In genomic region chr12:94326234-94326633, GRCh38 we compare ENCODE assay signal across 15 cellular contexts.
A peak's percentile ranks its signal among the peaks of the same experiment; 100 is the strongest.
DNase-seq lines count a peak whose midpoint lies in the region; ATAC-seq, FAIRE-seq and TF ChIP-seq lines count a peak whose summit lies in the region.
"Had no signal": no experiment of that assay in that cellular context is flagged by ENCODE, and none has a peak within 500 bp of the region (broad histone marks: within the 10 kb centered on the region; RNA-seq: fewer than 3 reads in every experiment).

No MANE protein-coding gene starts in this region.

- no peaks in the 10 kb centered on the region for H3K27me3 Mint-ChIP-seq in activated T-cell treated with anti-CD3 and anti-CD28 coated beads, Interleukin-2, amount 50 U/mL, for 72 hours (ENCODE audit: low read depth)
- H3K27me3 Mint-ChIP-seq in astrocyte (ENCODE audit: low read depth, unreplicated experiment) (no peaks in the 10 kb centered on the region), Caco-2 (ENCODE audit: insufficient read depth, unreplicated experiment) (no peaks in the 10 kb centered on the region)

- H4K20me1 ChIP-seq in GM23248 (ENCODE audit: insufficient read depth) (no peaks in the 10 kb centered on the region), astrocyte (ENCODE audit: insufficient read depth, low read length) (no peaks in the 10 kb centered on the region)

- H3K9me3 Mint-ChIP-seq in activated T-cell treated with anti-CD3 and anti-CD28 coated beads, Interleukin-2, amount 50 U/mL, for 72 hours, result peaks cover 3 to 5% of the 10 kb centered on the region in 2 donors
- peaks cover 5% of the 10 kb centered on the region for H3K9me3 Mint-ChIP-seq in astrocyte (ENCODE audit: unreplicated experiment)
- peaks cover 4% of the 10 kb centered on the region for H3K9me3 Mint-ChIP-seq in stimulated activated effector memory CD8-positive, alpha-beta T cell treated with anti-CD3 and anti-CD28 coated beads, Interleukin-12 subunit alpha, Interleukin-12 subunit beta, amount 100 ng/mL, for 72 hours
- H3K9me3 Mint-ChIP-seq in Caco-2 (ENCODE audit: unreplicated experiment), result peaks cover 15% of the 10 kb centered on the region

- no peak overlapping the region for H3K9ac ChIP-seq in GM23248
- H3K9ac ChIP-seq in astrocyte (ENCODE audit: low read length), result no peak overlapping the region

- H3K9me3 ChIP-seq in GM23248 (ENCODE audit: low read depth) (no peaks in the 10 kb centered on the region), astrocyte (ENCODE audit: insufficient read depth, low read depth, low read length) (peaks cover 5% of the 10 kb centered on the region), Caco-2 (peaks cover 5% of the 10 kb centered on the region; the same call in 1 of the 2 replicates)
- no peaks in the 10 kb centered on the region for H3K9me3 ChIP-seq in effector memory CD4-positive, alpha-beta T cell (ENCODE audit: control insufficient read depth, low read length)

- POLR2A ChIA-PET in Caco-2 (lab: Charles Lee), result no interaction called here

- no peak overlapping the region for H2AFZ ChIP-seq in GM23248
- no peak overlapping the region for H2AFZ ChIP-seq in astrocyte (ENCODE audit: low read depth, low read length)

- H3K4me3 ChIP-seq in GM23248 (no peak overlapping the region), astrocyte (ENCODE audit: insufficient read depth, low read depth, low read length) (no peak overlapping the region), Caco-2 (ENCODE audit: low read depth, low read length) (no peak overlapping the region)
- H3K4me3 ChIP-seq in effector memory CD4-positive, alpha-beta T cell (ENCODE audit: insufficient read depth, low read depth, low read length, poor library complexity, severe bottlenecking), result no peak overlapping the region
- H3K4me3 ChIP-seq: A549 had no signal

- H3F3A ChIP-seq in GM23248 (ENCODE audit: insufficient read depth), result peaks cover 24% of the 10 kb centered on the region

- CTCF ChIA-PET in Caco-2 (lab: Charles Lee), result no interaction called here

- H3K4me1 ChIP-seq in GM23248 (ENCODE audit: insufficient read depth) (peaks cover 19% of the 10 kb centered on the region), astrocyte (ENCODE audit: insufficient read depth, low read length) (peaks cover 13% of the 10 kb centered on the region), Caco-2 (no peaks in the 10 kb centered on the region)
- no peaks in the 10 kb centered on the region for H3K4me1 ChIP-seq in effector memory CD4-positive, alpha-beta T cell (ENCODE audit: control insufficient read depth, insufficient read depth, low read length, poor library complexity, severe bottlenecking)
- H3K4me1 ChIP-seq: A549 had no signal

- 0 out of 2 replicates have a peak overlapping the region, but pooled peaks have one; percentile 17 for H3K27ac ChIP-seq in GM23248
- no peak overlapping the region for H3K27ac ChIP-seq in astrocyte (ENCODE audit: low read depth, low read length)
- H3K27ac ChIP-seq in effector memory CD4-positive, alpha-beta T cell (ENCODE audit: insufficient read depth, low read length, poor library complexity, severe bottlenecking), result no peak overlapping the region
- H3K27ac ChIP-seq: A549 had no signal

- H3K4me1 Mint-ChIP-seq in activated T-cell treated with anti-CD3 and anti-CD28 coated beads, Interleukin-2, amount 50 U/mL, for 72 hours (ENCODE audit: low read depth), result peaks cover 33% of the 10 kb centered on the region
- H3K4me1 Mint-ChIP-seq in astrocyte (ENCODE audit: low read depth, unreplicated experiment) (peaks cover 21% of the 10 kb centered on the region), Caco-2 (ENCODE audit: low read depth, unreplicated experiment) (no peaks in the 10 kb centered on the region)
- H3K4me1 Mint-ChIP-seq in stimulated activated effector memory CD8-positive, alpha-beta T cell treated with anti-CD3 and anti-CD28 coated beads, Interleukin-12 subunit alpha, Interleukin-12 subunit beta, amount 100 ng/mL, for 72 hours, result peaks cover 39% of the 10 kb centered on the region
- H3K4me1 Mint-ChIP-seq: CD14-positive monocyte had no signal

- TF ChIP-seq CTCF in astrocyte (IDR thresholded peaks at IDR 0.05; ENCODE audit: insufficient read depth, low read depth, low read length) (no peak), Caco-2 (IDR thresholded peaks at IDR 0.05; ENCODE audit: insufficient read depth in 1 of 2, low read depth in 1 of 2, low read length in 1 of 2, severe bottlenecking in 1 of 2, unreplicated experiment in 1 of 2) (no peak)

- H3K36me3 ChIP-seq in GM23248 (ENCODE audit: low read depth) (0 out of 2 replicates have a peak, but pooled peaks cover 2% of the 10 kb centered on the region), astrocyte (ENCODE audit: insufficient read depth, low read length) (peaks cover 3% of the 10 kb centered on the region), Caco-2 (ENCODE audit: control insufficient read depth, insufficient read depth, low read length) (peaks cover 8% of the 10 kb centered on the region)
- no peaks in the 10 kb centered on the region for H3K36me3 ChIP-seq in effector memory CD4-positive, alpha-beta T cell (ENCODE audit: control insufficient read depth, insufficient read depth, low read length)

- H3K4me2 ChIP-seq in GM23248 (ENCODE audit: unreplicated experiment) (no peak overlapping the region), astrocyte (ENCODE audit: low read length) (peak overlapping the region; percentile 7)
- H3K4me2 ChIP-seq: A549 had no signal

- no peaks in the 10 kb centered on the region for H3K27me3 ChIP-seq in GM23248 (replicated peaks; ENCODE audit: insufficient read depth)
- no peaks in the 10 kb centered on the region for H3K27me3 ChIP-seq in astrocyte (ENCODE audit: insufficient read depth, low read length)
- no peaks in the 10 kb centered on the region for H3K27me3 ChIP-seq in effector memory CD4-positive, alpha-beta T cell (replicated peaks; ENCODE audit: control insufficient read depth, insufficient read depth, low read length, poor library complexity, severe bottlenecking)
- H3K27me3 ChIP-seq in Caco-2 (replicated peaks; ENCODE audit: control insufficient read depth, insufficient read depth, low read length), result no peaks in the 10 kb centered on the region

- peak; percentile 42 to 44 for ATAC-seq in activated T-cell treated with anti-CD3 and anti-CD28 coated beads, Interleukin-2, amount 50 U/mL, for 72 hours (replicated peaks in 1 of 2)
- peak; percentile 41 for ATAC-seq in stimulated activated effector memory CD8-positive, alpha-beta T cell treated with anti-CD3 and anti-CD28 coated beads, Interleukin-12 subunit alpha, Interleukin-12 subunit beta, amount 100 ng/mL, for 72 hours
- ATAC-seq: A549; CD8-positive, alpha-beta T cell; HCT116 had no signal

- no peak for FAIRE-seq in astrocyte (lab: Jason Lieb, UNC)
- FAIRE-seq: A549 had no signal

- no peaks in the 10 kb centered on the region for H3K9me2 ChIP-seq in GM23248 (ENCODE audit: insufficient read depth)

- no peak for DNase-seq in activated T-cell treated with anti-CD3 and anti-CD28 coated beads, Interleukin-2, amount 50 U/mL, for 72 hours
- DNase-seq in activated T-cell treated with anti-CD3 and anti-CD28 coated beads, Interleukin-2, amount 50 U/mL, for 1 hour, result no peak
- no peak for DNase-seq in GM23248
- DNase-seq in astrocyte (ENCODE audit: low read depth), result no peak
- DNase-seq in stimulated activated effector memory CD8-positive, alpha-beta T cell treated with anti-CD3 and anti-CD28 coated beads, Interleukin-12 subunit alpha, Interleukin-12 subunit beta, amount 100 ng/mL, for 72 hours (ENCODE audit: low spot score in 2 of 2), result no peak
- DNase-seq in effector memory CD4-positive, alpha-beta T cell, result no peak
- DNase-seq in hepatic stellate cell (ENCODE audit: low spot score), result no peak
- no peak for DNase-seq in Caco-2
- DNase-seq: CD8-positive, alpha-beta T cell; COR-L47; DND-41; GF-D8 had no signal

- H3K79me2 ChIP-seq in GM23248 (ENCODE audit: insufficient read depth) (no peaks in the 10 kb centered on the region), astrocyte (ENCODE audit: insufficient read depth, low read length) (no peaks in the 10 kb centered on the region)

- intact Hi-C loops in Caco-2 (cut with micrococcal nuclease; ENCODE audit: unreplicated experiment), result no loop called here

- no TSS peak for BruUV-seq in Caco-2 (replicated peaks; lab: Mats Ljungman, UMichigan)

- in situ Hi-C loops in GM23248 (cut with MboI), result no loop called here

- peak overlapping the region; percentile 71 for H3K27ac Mint-ChIP-seq in activated T-cell treated with anti-CD3 and anti-CD28 coated beads, Interleukin-2, amount 50 U/mL, for 72 hours
- peak overlapping the region; percentile 88 for H3K27ac Mint-ChIP-seq in astrocyte (ENCODE audit: unreplicated experiment)
- H3K27ac Mint-ChIP-seq in stimulated activated effector memory CD8-positive, alpha-beta T cell treated with anti-CD3 and anti-CD28 coated beads, Interleukin-12 subunit alpha, Interleukin-12 subunit beta, amount 100 ng/mL, for 72 hours, result peak overlapping the region; percentile 78
- H3K27ac Mint-ChIP-seq in Caco-2 (ENCODE audit: unreplicated experiment), result no peak overlapping the region
- H3K27ac Mint-ChIP-seq: CD14-positive monocyte; CD8-positive, alpha-beta T cell had no signal

- H3K4me3 Mint-ChIP-seq in activated T-cell treated with anti-CD3 and anti-CD28 coated beads, Interleukin-2, amount 50 U/mL, for 72 hours, result peak overlapping the region in 1 of 2 donors; percentile 65
- no peak overlapping the region for H3K4me3 Mint-ChIP-seq in astrocyte (ENCODE audit: unreplicated experiment)
- peak overlapping the region; percentile 23 for H3K4me3 Mint-ChIP-seq in stimulated activated effector memory CD8-positive, alpha-beta T cell treated with anti-CD3 and anti-CD28 coated beads, Interleukin-12 subunit alpha, Interleukin-12 subunit beta, amount 100 ng/mL, for 72 hours
- H3K4me3 Mint-ChIP-seq in Caco-2 (ENCODE audit: unreplicated experiment), result no peak overlapping the region
- H3K4me3 Mint-ChIP-seq: CD14-positive monocyte; CD8-positive, alpha-beta T cell had no signal

- peaks cover 31 to 53% of the 10 kb centered on the region in 2 donors for H3K36me3 Mint-ChIP-seq in activated T-cell treated with anti-CD3 and anti-CD28 coated beads, Interleukin-2, amount 50 U/mL, for 72 hours (ENCODE audit: insufficient read depth in 2 of 2)
- H3K36me3 Mint-ChIP-seq in astrocyte (ENCODE audit: low read depth, unreplicated experiment), result peaks cover 18% of the 10 kb centered on the region
- H3K36me3 Mint-ChIP-seq in stimulated activated effector memory CD8-positive, alpha-beta T cell treated with anti-CD3 and anti-CD28 coated beads, Interleukin-12 subunit alpha, Interleukin-12 subunit beta, amount 100 ng/mL, for 72 hours, result peaks cover 61% of the 10 kb centered on the region
- peaks cover 31% of the 10 kb centered on the region for H3K36me3 Mint-ChIP-seq in Caco-2 (ENCODE audit: insufficient read depth, unreplicated experiment)

- 91 to 100% methylated on average over 1 of the region's 1 CpG for WGBS in GM23248 (ENCODE audit: low coverage in 1 of 2, low lambda C conversion rate in 2 of 2, missing lambda C conversion rate in 2 of 2), 2 experiments
